Comparison of ENCODE assay signal across 24 cellular contexts in the genomic region with DNA sequence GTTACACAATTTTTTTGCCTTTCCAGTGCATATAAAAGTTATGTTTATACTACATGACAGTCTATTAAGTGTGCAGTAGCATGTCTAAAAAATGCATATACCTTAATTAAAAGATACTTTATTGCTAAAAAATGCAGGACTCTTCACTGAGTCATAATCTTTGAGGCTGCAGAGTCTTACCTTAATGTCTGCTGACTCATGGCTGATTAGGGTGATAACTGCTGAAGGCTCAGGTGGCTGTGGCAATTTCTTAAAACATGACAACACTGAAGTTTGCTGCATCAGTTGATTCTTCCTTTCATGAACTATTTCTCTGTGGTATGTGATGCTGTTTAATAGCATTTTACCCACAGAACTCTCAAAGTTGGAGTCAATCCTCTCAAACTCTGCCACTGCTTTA. TPM values are rescaled to one million over a fixed set of nuclear protein-coding genes. Genes with fewer than 3 reads are reported as not detected.
"Had no signal": no experiment of that assay in that cellular context is flagged by ENCODE, and none has a peak within 500 bp of the region (broad histone marks: within the 10 kb centered on the region; RNA-seq: fewer than 3 reads in every experiment).

No MANE protein-coding gene starts in this region.

- H3K4me3 ChIP-seq: Peyer's patch, SK-N-MC had no signal

- ATAC-seq: activated T-cell treated with anti-CD3 and anti-CD28 coated beads, Interleukin-2, amount 50 U/mL, for 4 hours; HepG2 had no signal

- H3K4me1 ChIP-seq: Peyer's patch had no signal

- H3K27ac ChIP-seq: Peyer's patch, SK-N-MC, WERI-Rb-1 had no signal

- H3K27me3 ChIP-seq: Peyer's patch had no signal

- DNase-seq: activated CD4-positive, alpha-beta T cell treated with anti-CD3 and anti-CD28 coated beads for 48 hours; activated CD4-positive, alpha-beta T cell treated with anti-CD3 and anti-CD28 coated beads, Interleukin-2, amount 50 U/mL, for 4 hours; activated CD8-positive, alpha-beta memory T cell treated with anti-CD3 and anti-CD28 coated beads for 24 hours; activated gamma-delta T cell; activated naive CD4-positive, alpha-beta T cell treated with anti-CD3 and anti-CD28 coated beads for 36 hours; activated T-cell treated with anti-CD3 and anti-CD28 coated beads, Interleukin-2, amount 50 U/mL, for 4 hours; amygdala; cerebellar nuclear complex; Karpas-422; NCI-H1092; NCI-H1417; NCI-H1930; NCI-H2107; NCI-H2171 treated with DMSO at 0.1 percent for 48 hours; NCI-H226; NCI-H526; NCI-H82; Peyer's patch; T-helper 1 cell; WERI-Rb-1 had no signal

- H3K36me3 ChIP-seq: Peyer's patch, WERI-Rb-1 had no signal

RNA-seq across cellular contexts. Expression of gene ZSCAN23, which starts 19.1 kb away (rescaled TPM):
- total RNA-seq: NCI-H460, OCI-LY7 had no signal
